Comparison of ENCODE assay signal across 2 cellular contexts in the genomic region with DNA sequence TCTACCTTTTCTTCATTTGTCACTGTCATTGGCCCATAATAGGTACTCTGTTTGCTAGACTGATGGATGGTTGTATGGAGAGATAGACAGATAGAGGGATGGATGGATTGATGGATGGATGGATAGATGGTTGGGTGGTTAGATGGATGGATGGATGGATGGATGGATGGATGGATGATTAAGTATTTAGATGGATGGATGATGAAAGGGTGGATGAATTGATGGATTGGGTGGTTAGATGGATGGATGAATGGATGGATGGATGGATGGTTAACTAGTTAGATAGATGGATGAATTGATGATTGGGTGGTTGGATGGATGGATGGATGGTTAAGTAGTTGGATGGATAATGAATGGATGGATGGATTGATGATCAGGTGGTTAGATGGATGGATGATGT.
TF ChIP-seq lines count a peak whose summit lies in the region.

No MANE protein-coding gene starts in this region.

TF ChIP-seq in HepG2, 621 proteins besides CTCF, POLR2A, EP300 and RAD21 (continued from another document):
- TF ChIP-seq, protein P1, sequence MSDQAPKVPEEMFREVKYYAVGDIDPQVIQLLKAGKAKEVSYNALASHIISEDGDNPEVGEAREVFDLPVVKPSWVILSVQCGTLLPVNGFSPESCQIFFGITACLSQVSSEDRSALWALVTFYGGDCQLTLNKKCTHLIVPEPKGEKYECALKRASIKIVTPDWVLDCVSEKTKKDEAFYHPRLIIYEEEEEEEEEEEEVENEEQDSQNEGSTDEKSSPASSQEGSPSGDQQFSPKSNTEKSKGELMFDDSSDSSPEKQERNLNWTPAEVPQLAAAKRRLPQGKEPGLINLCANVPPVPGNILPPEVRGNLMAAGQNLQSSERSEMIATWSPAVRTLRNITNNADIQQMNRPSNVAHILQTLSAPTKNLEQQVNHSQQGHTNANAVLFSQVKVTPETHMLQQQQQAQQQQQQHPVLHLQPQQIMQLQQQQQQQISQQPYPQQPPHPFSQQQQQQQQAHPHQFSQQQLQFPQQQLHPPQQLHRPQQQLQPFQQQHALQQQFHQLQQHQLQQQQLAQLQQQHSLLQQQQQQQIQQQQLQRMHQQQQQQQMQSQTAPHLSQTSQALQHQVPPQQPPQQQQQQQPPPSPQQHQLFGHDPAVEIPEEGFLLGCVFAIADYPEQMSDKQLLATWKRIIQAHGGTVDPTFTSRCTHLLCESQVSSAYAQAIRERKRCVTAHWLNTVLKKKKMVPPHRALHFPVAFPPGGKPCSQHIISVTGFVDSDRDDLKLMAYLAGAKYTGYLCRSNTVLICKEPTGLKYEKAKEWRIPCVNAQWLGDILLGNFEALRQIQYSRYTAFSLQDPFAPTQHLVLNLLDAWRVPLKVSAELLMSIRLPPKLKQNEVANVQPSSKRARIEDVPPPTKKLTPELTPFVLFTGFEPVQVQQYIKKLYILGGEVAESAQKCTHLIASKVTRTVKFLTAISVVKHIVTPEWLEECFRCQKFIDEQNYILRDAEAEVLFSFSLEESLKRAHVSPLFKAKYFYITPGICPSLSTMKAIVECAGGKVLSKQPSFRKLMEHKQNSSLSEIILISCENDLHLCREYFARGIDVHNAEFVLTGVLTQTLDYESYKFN (CRISPR knock-in tag; conservative IDR thresholded peaks at IDR 0.05) = no peak

TF ChIP-seq in H1, 55 proteins besides CTCF, POLR2A, EP300 and RAD21 (continued from another document):
- no peak for TF ChIP-seq EZH2 (IDR thresholded peaks at IDR 0.05; ENCODE audit: low read depth, low read length, severe bottlenecking)
- TF ChIP-seq, protein P2, sequence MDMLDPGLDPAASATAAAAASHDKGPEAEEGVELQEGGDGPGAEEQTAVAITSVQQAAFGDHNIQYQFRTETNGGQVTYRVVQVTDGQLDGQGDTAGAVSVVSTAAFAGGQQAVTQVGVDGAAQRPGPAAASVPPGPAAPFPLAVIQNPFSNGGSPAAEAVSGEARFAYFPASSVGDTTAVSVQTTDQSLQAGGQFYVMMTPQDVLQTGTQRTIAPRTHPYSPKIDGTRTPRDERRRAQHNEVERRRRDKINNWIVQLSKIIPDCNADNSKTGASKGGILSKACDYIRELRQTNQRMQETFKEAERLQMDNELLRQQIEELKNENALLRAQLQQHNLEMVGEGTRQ (IDR thresholded peaks at IDR 0.05; ENCODE audit: low read length) = no peak
- TF ChIP-seq TEAD4 (IDR thresholded peaks at IDR 0.05; ENCODE audit: low read depth, low read length) = no peak
- no peak for TF ChIP-seq SP1 (IDR thresholded peaks at IDR 0.05; ENCODE audit: low read depth, low read length)
- no peak for TF ChIP-seq CHD7 (IDR thresholded peaks at IDR 0.05; ENCODE audit: insufficient replicate concordance, low read length)
- TF ChIP-seq TAF7 (optimal IDR thresholded peaks at IDR 0.05; ENCODE audit: borderline replicate concordance, low read depth, low read length) = no peak
- no peak for TF ChIP-seq KDM5A (IDR thresholded peaks at IDR 0.05; ENCODE audit: low read length)
